ENCODE assay signal across 17 cellular contexts in genomic region chr10:102610499-102610898, GRCh38. TPM values are rescaled to one million over a fixed set of nuclear protein-coding genes. Genes with fewer than 3 reads are reported as not detected.
A peak's percentile ranks its signal among the peaks of the same experiment; 100 is the strongest.
DNase-seq lines count a peak whose midpoint lies in the region; TF ChIP-seq lines count a peak whose summit lies in the region.
"Had no signal": no experiment of that assay in that cellular context is flagged by ENCODE, and none has a peak within 500 bp of the region (broad histone marks: within the 10 kb centered on the region; RNA-seq: fewer than 3 reads in every experiment).

No MANE protein-coding gene starts in this region.

- 40% methylated on average over 10 of the region's 10 CpGs for WGBS in smooth muscle cell (ENCODE audit: low lambda C conversion rate)

- H3K27ac Mint-ChIP-seq in activated CD4-positive, alpha-beta memory T cell treated with anti-CD3 and anti-CD28 coated beads for 36 hours: peak overlapping the region; percentile 5
- H3K27ac Mint-ChIP-seq in activated CD4-positive, alpha-beta memory T cell treated with anti-CD3 and anti-CD28 coated beads, Interleukin-2, amount 10 ng/mL, durations not matched to agents 7 days and 5 days: no peak overlapping the region
- H3K27ac Mint-ChIP-seq: T-helper 1 cell treated with Interleukin-12 subunit alpha and Interleukin-12 subunit beta and Interleukin-4 antibody, amounts not matched to agents 30 μg/mL and 1 μg/mL, for 36 hours had no signal

- no peaks in the 10 kb centered on the region for H3K9me3 ChIP-seq in smooth muscle cell (replicated peaks; ENCODE audit: low read depth)
- H3K9me3 ChIP-seq: mucosa of descending colon had no signal

- intact Hi-C loops in activated CD4-positive, alpha-beta memory T cell treated with anti-CD3 and anti-CD28 coated beads for 36 hours (cut with micrococcal nuclease): no loop called here

- H3K27ac ChIP-seq in smooth muscle cell (ENCODE audit: low read depth): peak overlapping the region; percentile 33

- no peak overlapping the region for H3K9ac ChIP-seq in smooth muscle cell (ENCODE audit: low read depth)

- no peaks in the 10 kb centered on the region for H3K36me3 Mint-ChIP-seq in activated CD4-positive, alpha-beta memory T cell treated with anti-CD3 and anti-CD28 coated beads for 36 hours
- no peaks in the 10 kb centered on the region for H3K36me3 Mint-ChIP-seq in activated CD4-positive, alpha-beta memory T cell treated with anti-CD3 and anti-CD28 coated beads, Interleukin-2, amount 10 ng/mL, durations not matched to agents 7 days and 5 days (ENCODE audit: low read depth)

- H3K9me3 Mint-ChIP-seq in activated CD4-positive, alpha-beta memory T cell treated with anti-CD3 and anti-CD28 coated beads for 36 hours: no peaks in the 10 kb centered on the region
- H3K9me3 Mint-ChIP-seq in activated CD4-positive, alpha-beta memory T cell treated with anti-CD3 and anti-CD28 coated beads, Interleukin-2, amount 10 ng/mL, durations not matched to agents 7 days and 5 days: no peaks in the 10 kb centered on the region
- H3K9me3 Mint-ChIP-seq: T-helper 1 cell treated with Interleukin-12 subunit alpha and Interleukin-12 subunit beta and Interleukin-4 antibody, amounts not matched to agents 30 μg/mL and 1 μg/mL, for 36 hours had no signal

- H3K4me1 ChIP-seq in smooth muscle cell (ENCODE audit: low read depth): no peaks in the 10 kb centered on the region

- no peak overlapping the region for H3K4me3 ChIP-seq in smooth muscle cell
- H3K4me3 ChIP-seq: GM12878, mucosa of descending colon had no signal

- H4K20me1 ChIP-seq in smooth muscle cell (ENCODE audit: low read depth): no peaks in the 10 kb centered on the region

- TF ChIP-seq CTCF in smooth muscle cell (IDR thresholded peaks at IDR 0.05; ENCODE audit: borderline replicate concordance, insufficient read depth, poor library complexity, severe bottlenecking): no peak

- H3K27me3 ChIP-seq in smooth muscle cell (ENCODE audit: low read depth): no peaks in the 10 kb centered on the region

- no peaks in the 10 kb centered on the region for H3K36me3 ChIP-seq in smooth muscle cell (ENCODE audit: low read depth)

- H3K27me3 Mint-ChIP-seq in activated CD4-positive, alpha-beta memory T cell treated with anti-CD3 and anti-CD28 coated beads for 36 hours: no peaks in the 10 kb centered on the region
- H3K27me3 Mint-ChIP-seq in activated CD4-positive, alpha-beta memory T cell treated with anti-CD3 and anti-CD28 coated beads, Interleukin-2, amount 10 ng/mL, durations not matched to agents 7 days and 5 days: no peaks in the 10 kb centered on the region

- H3K4me1 Mint-ChIP-seq in activated CD4-positive, alpha-beta memory T cell treated with anti-CD3 and anti-CD28 coated beads for 36 hours (ENCODE audit: low read depth): peaks cover 47% of the 10 kb centered on the region
- H3K4me1 Mint-ChIP-seq in activated CD4-positive, alpha-beta memory T cell treated with anti-CD3 and anti-CD28 coated beads, Interleukin-2, amount 10 ng/mL, durations not matched to agents 7 days and 5 days: peaks cover 32% of the 10 kb centered on the region

- POLR2A ChIA-PET in activated CD4-positive, alpha-beta memory T cell treated with anti-CD3 and anti-CD28 coated beads for 36 hours (lab: Charles Lee): interaction anchor here (1.4 kb wide), 1 partner anchor 31 kb away, joined by 3 read pairs; no protein-coding TSS in a partner anchor
- POLR2A ChIA-PET in activated CD4-positive, alpha-beta memory T cell treated with anti-CD3 and anti-CD28 coated beads, Interleukin-2, amount 10 ng/mL, durations not matched to agents 7 days and 5 days (lab: Charles Lee): no interaction called here

- H3F3A ChIP-seq in smooth muscle cell (ENCODE audit: low read depth): no peaks in the 10 kb centered on the region

- no peaks in the 10 kb centered on the region for H3K79me2 ChIP-seq in smooth muscle cell (ENCODE audit: low read depth)

- DNase-seq in activated CD4-positive, alpha-beta memory T cell treated with anti-CD3 and anti-CD28 coated beads for 36 hours: no peak
- no peak for DNase-seq in activated CD4-positive, alpha-beta memory T cell treated with anti-CD3 and anti-CD28 coated beads, Interleukin-2, amount 10 ng/mL, durations not matched to agents 7 days and 5 days
- DNase-seq in central memory CD4-positive, alpha-beta T cell: peak; percentile 60
- peak; percentile 51 for DNase-seq in islet precursor cell
- no peak for DNase-seq in smooth muscle cell (lab: John Stamatoyannopoulos, UW; ENCODE audit: unreplicated experiment)
- DNase-seq in D341Med (ENCODE audit: low spot score): no peak
- DNase-seq in OCI-M1 (lab: John Stamatoyannopoulos, UW): no peak
- DNase-seq in SKM-1 treated with dmso at 0.1 percent for 144 hours (lab: John Stamatoyannopoulos, UW; ENCODE audit: unreplicated experiment): no peak
- DNase-seq: activated CD4-positive, alpha-beta T cell treated with anti-CD3 and anti-CD28 coated beads for 4 hours; EL; foreskin melanocyte; mucosa of descending colon; NCI-H1436 treated with DMSO at 0.1 percent for 48 hours; NCI-H446; stimulated activated CD4-positive, alpha-beta T cell treated with anti-CD3 and anti-CD28 coated beads, Interleukin-4, amount 100 ng/mL, for 4 hours had no signal

- H3K4me2 ChIP-seq in smooth muscle cell: peak overlapping the region; percentile 25

- no peak overlapping the region for H2AFZ ChIP-seq in smooth muscle cell (ENCODE audit: low read depth)

- CTCF ChIA-PET in activated CD4-positive, alpha-beta memory T cell treated with anti-CD3 and anti-CD28 coated beads for 36 hours (lab: Charles Lee): no interaction called here
- CTCF ChIA-PET in activated CD4-positive, alpha-beta memory T cell treated with anti-CD3 and anti-CD28 coated beads, Interleukin-2, amount 10 ng/mL, durations not matched to agents 7 days and 5 days (lab: Charles Lee): no interaction called here

- H3K4me3 Mint-ChIP-seq in activated CD4-positive, alpha-beta memory T cell treated with anti-CD3 and anti-CD28 coated beads for 36 hours: no peak overlapping the region
- H3K4me3 Mint-ChIP-seq in activated CD4-positive, alpha-beta memory T cell treated with anti-CD3 and anti-CD28 coated beads, Interleukin-2, amount 10 ng/mL, durations not matched to agents 7 days and 5 days: no peak overlapping the region
- H3K4me3 Mint-ChIP-seq: T-helper 1 cell treated with Interleukin-12 subunit alpha and Interleukin-12 subunit beta and Interleukin-4 antibody, amounts not matched to agents 30 μg/mL and 1 μg/mL, for 36 hours had no signal

RNA-seq across cellular contexts. Expression of gene TRIM8, which starts 33.8 kb away (rescaled TPM):
- total RNA-seq in activated CD4-positive, alpha-beta memory T cell treated with anti-CD3 and anti-CD28 coated beads for 36 hours: 10 to 100 TPM; 46.8 to 50.3 TPM
- total RNA-seq in activated CD4-positive, alpha-beta memory T cell treated with anti-CD3 and anti-CD28 coated beads, Interleukin-2, amount 10 ng/mL, durations not matched to agents 7 days and 5 days: 10 to 100 TPM; 53.0 to 56.0 TPM
- 64.1 and 78.8 TPM in 2 replicates for total RNA-seq in smooth muscle cell
- 77.8 and 78.0 TPM in 2 replicates for polyA plus RNA-seq in smooth muscle cell

Comparison
In these comparisons a context has a peak if more than half of its experiments do, and no peak if none do; other contexts are left out.
1. DNase-seq: peak in central memory CD4-positive, alpha-beta T cell (single experiment) and islet precursor cell (single experiment); none in activated CD4-positive, alpha-beta memory T cell treated with anti-CD3 and anti-CD28 coated beads for 36 hours (single experiment), activated CD4-positive, alpha-beta memory T cell treated with anti-CD3 and anti-CD28 coated beads, Interleukin-2, amount 10 ng/mL, durations not matched to agents 7 days and 5 days (single experiment), smooth muscle cell (single experiment), D341Med (single experiment), OCI-M1 (single experiment) and SKM-1 treated with dmso at 0.1 percent for 144 hours (single experiment).